Comparison of ENCODE assay signal across 23 cellular contexts in genomic region chr9:127703289-127703946, GRCh38. TPM values are rescaled to one million over a fixed set of nuclear protein-coding genes. Genes with fewer than 3 reads are reported as not detected.
DNase-seq lines count a peak whose midpoint lies in the region; ATAC-seq and TF ChIP-seq lines count a peak whose summit lies in the region.
"Had no signal": no experiment of that assay in that cellular context is flagged by ENCODE, and none has a peak within 500 bp of the region (broad histone marks: within the 10 kb centered on the region; RNA-seq: fewer than 3 reads in every experiment).

No MANE protein-coding gene starts in this region.

- H3K4me3 ChIP-seq in transverse colon (no peak overlapping the region), aorta (ENCODE audit: low read length in 2 of 2) (no peak overlapping the region)
- H3K4me3 ChIP-seq: BLaER1, GM12878 had no signal

- H3K4me1 ChIP-seq in transverse colon (peaks cover 0 to 19% (median 11%) of the 10 kb centered on the region in 4 donors), aorta (ENCODE audit: control insufficient read depth in 1 of 2, insufficient read depth in 2 of 2, low read length in 2 of 2) (no peaks in the 10 kb centered on the region)

- no peaks in the 10 kb centered on the region for H3K27me3 ChIP-seq in transverse colon
- H3K27me3 ChIP-seq in aorta (ENCODE audit: control insufficient read depth in 1 of 2, insufficient read depth in 2 of 2, low read length in 1 of 2): no peaks in the 10 kb centered on the region

- no peaks in the 10 kb centered on the region for H3K36me3 Mint-ChIP-seq in activated naive CD8-positive, alpha-beta T cell treated with anti-CD3 and anti-CD28 coated beads for 36 hours
- H3K36me3 Mint-ChIP-seq in activated naive CD8-positive, alpha-beta T cell treated with anti-CD3 and anti-CD28 coated beads, Interleukin-2, amount 50 U/mL, for 24 hours (ENCODE audit: low read depth): no peaks in the 10 kb centered on the region
- H3K36me3 Mint-ChIP-seq in effector memory CD8-positive, alpha-beta T cell (ENCODE audit: insufficient read depth): peaks cover 6% of the 10 kb centered on the region
- H3K36me3 Mint-ChIP-seq in nephron progenitor cell (ENCODE audit: low read depth): no peaks in the 10 kb centered on the region
- H3K36me3 Mint-ChIP-seq in stimulated activated effector memory CD8-positive, alpha-beta T cell treated with anti-CD3 and anti-CD28 coated beads, Interleukin-12 subunit alpha, Interleukin-12 subunit beta, amount 100 ng/mL, for 72 hours: peaks cover 7% of the 10 kb centered on the region
- H3K36me3 Mint-ChIP-seq: CD14-positive monocyte; CD8-positive, alpha-beta T cell had no signal

- no peak overlapping the region for H3K4me3 Mint-ChIP-seq in activated naive CD8-positive, alpha-beta T cell treated with anti-CD3 and anti-CD28 coated beads for 36 hours
- H3K4me3 Mint-ChIP-seq in activated naive CD8-positive, alpha-beta T cell treated with anti-CD3 and anti-CD28 coated beads, Interleukin-2, amount 50 U/mL, for 24 hours: no peak overlapping the region
- H3K4me3 Mint-ChIP-seq in effector memory CD8-positive, alpha-beta T cell: no peak overlapping the region
- H3K4me3 Mint-ChIP-seq in nephron progenitor cell: no peak overlapping the region
- H3K4me3 Mint-ChIP-seq in stimulated activated effector memory CD8-positive, alpha-beta T cell treated with anti-CD3 and anti-CD28 coated beads, Interleukin-12 subunit alpha, Interleukin-12 subunit beta, amount 100 ng/mL, for 72 hours: no peak overlapping the region
- H3K4me3 Mint-ChIP-seq: CD14-positive monocyte; CD8-positive, alpha-beta T cell; H9 had no signal

- H3K27ac ChIP-seq in transverse colon (no peak overlapping the region), aorta (ENCODE audit: low read depth in 1 of 2, low read length in 2 of 2) (no peak overlapping the region)
- H3K27ac ChIP-seq: BLaER1, HL-60 had no signal

- no peaks in the 10 kb centered on the region for H3K27me3 Mint-ChIP-seq in activated naive CD8-positive, alpha-beta T cell treated with anti-CD3 and anti-CD28 coated beads for 36 hours
- H3K27me3 Mint-ChIP-seq in activated naive CD8-positive, alpha-beta T cell treated with anti-CD3 and anti-CD28 coated beads, Interleukin-2, amount 50 U/mL, for 24 hours: no peaks in the 10 kb centered on the region
- no peaks in the 10 kb centered on the region for H3K27me3 Mint-ChIP-seq in effector memory CD8-positive, alpha-beta T cell
- H3K27me3 Mint-ChIP-seq in nephron progenitor cell (ENCODE audit: low read depth, poor library complexity): peaks cover 5% of the 10 kb centered on the region

- H3K4me1 Mint-ChIP-seq in activated naive CD8-positive, alpha-beta T cell treated with anti-CD3 and anti-CD28 coated beads for 36 hours: peaks cover 17% of the 10 kb centered on the region
- peaks cover 23% of the 10 kb centered on the region for H3K4me1 Mint-ChIP-seq in activated naive CD8-positive, alpha-beta T cell treated with anti-CD3 and anti-CD28 coated beads, Interleukin-2, amount 50 U/mL, for 24 hours
- peaks cover 19 to 25% of the 10 kb centered on the region in 2 donors for H3K4me1 Mint-ChIP-seq in effector memory CD8-positive, alpha-beta T cell (ENCODE audit: low read depth in 2 of 2)
- peaks cover 72% of the 10 kb centered on the region for H3K4me1 Mint-ChIP-seq in nephron progenitor cell
- H3K4me1 Mint-ChIP-seq in stimulated activated effector memory CD8-positive, alpha-beta T cell treated with anti-CD3 and anti-CD28 coated beads, Interleukin-12 subunit alpha, Interleukin-12 subunit beta, amount 100 ng/mL, for 72 hours: peaks cover 31% of the 10 kb centered on the region

- intact Hi-C loops in transverse colon (cut with DNase I; ENCODE audit: low total_unique reads): no loop called here
- intact Hi-C loops in aorta (cut with DNase I): loop anchor here in 1 of 2 donors (5.0 kb wide), 1 partner anchor 96 kb away; no protein-coding TSS in a partner anchor

- no peak for ATAC-seq in activated naive CD8-positive, alpha-beta T cell treated with anti-CD3 and anti-CD28 coated beads, Interleukin-2, amount 50 U/mL, for 24 hours
- no peak for ATAC-seq in effector memory CD8-positive, alpha-beta T cell (replicated peaks)
- ATAC-seq in stimulated activated effector memory CD8-positive, alpha-beta T cell treated with anti-CD3 and anti-CD28 coated beads, Interleukin-12 subunit alpha, Interleukin-12 subunit beta, amount 100 ng/mL, for 72 hours: no peak
- ATAC-seq in aorta (ENCODE audit: low FRiP score): no peak
- ATAC-seq: CD8-positive, alpha-beta T cell; GM12878 had no signal

- no peak for TF ChIP-seq EP300 in transverse colon (IDR thresholded peaks at IDR 0.05; ENCODE audit: low read depth)

- peak overlapping the region; percentile 30 for H3K27ac Mint-ChIP-seq in activated naive CD8-positive, alpha-beta T cell treated with anti-CD3 and anti-CD28 coated beads for 36 hours
- no peak overlapping the region for H3K27ac Mint-ChIP-seq in activated naive CD8-positive, alpha-beta T cell treated with anti-CD3 and anti-CD28 coated beads, Interleukin-2, amount 50 U/mL, for 24 hours
- peak overlapping the region; percentile 13 to 69 for H3K27ac Mint-ChIP-seq in effector memory CD8-positive, alpha-beta T cell
- peak overlapping the region; percentile 60 for H3K27ac Mint-ChIP-seq in nephron progenitor cell
- H3K27ac Mint-ChIP-seq in stimulated activated effector memory CD8-positive, alpha-beta T cell treated with anti-CD3 and anti-CD28 coated beads, Interleukin-12 subunit alpha, Interleukin-12 subunit beta, amount 100 ng/mL, for 72 hours: peak overlapping the region; percentile 15
- H3K27ac Mint-ChIP-seq: CD8-positive, alpha-beta T cell; H9 had no signal

- in situ Hi-C loops in transverse colon (cut with MboI; ENCODE audit: low pct_ligation_motif_present in 1 of 4, low pct_unique_long_range_greater_than_20kb in 1 of 4, low sequenced_read_pairs in 3 of 4): no loop called here

- no peak for TF ChIP-seq POLR2A in transverse colon (IDR thresholded peaks at IDR 0.05)

- no peak for DNase-seq in activated naive CD8-positive, alpha-beta T cell treated with anti-CD3 and anti-CD28 coated beads for 36 hours
- no peak for DNase-seq in activated naive CD8-positive, alpha-beta T cell treated with anti-CD3 and anti-CD28 coated beads, Interleukin-2, amount 50 U/mL, for 24 hours
- no peak for DNase-seq in effector memory CD8-positive, alpha-beta T cell
- DNase-seq in nephron progenitor cell (no peak), transverse colon (no peak), aorta (no peak), NCI-H345 (lab: John Stamatoyannopoulos, UW) (no peak)
- no peak for DNase-seq in stimulated activated effector memory CD8-positive, alpha-beta T cell treated with anti-CD3 and anti-CD28 coated beads, Interleukin-12 subunit alpha, Interleukin-12 subunit beta, amount 100 ng/mL, for 72 hours (ENCODE audit: low spot score in 2 of 2)
- DNase-seq: 8988T; Calu3; CD8-positive, alpha-beta T cell; DND-41; EL; H9 had no signal

- H3K9me3 Mint-ChIP-seq in activated naive CD8-positive, alpha-beta T cell treated with anti-CD3 and anti-CD28 coated beads for 36 hours: no peaks in the 10 kb centered on the region
- H3K9me3 Mint-ChIP-seq in activated naive CD8-positive, alpha-beta T cell treated with anti-CD3 and anti-CD28 coated beads, Interleukin-2, amount 50 U/mL, for 24 hours: no peaks in the 10 kb centered on the region
- no peaks in the 10 kb centered on the region for H3K9me3 Mint-ChIP-seq in effector memory CD8-positive, alpha-beta T cell
- H3K9me3 Mint-ChIP-seq in nephron progenitor cell: peaks cover under 1% of the 10 kb centered on the region
- H3K9me3 Mint-ChIP-seq in stimulated activated effector memory CD8-positive, alpha-beta T cell treated with anti-CD3 and anti-CD28 coated beads, Interleukin-12 subunit alpha, Interleukin-12 subunit beta, amount 100 ng/mL, for 72 hours: no peaks in the 10 kb centered on the region
- H3K9me3 Mint-ChIP-seq: CD8-positive, alpha-beta T cell; H9 had no signal

- 73 to 80% methylated on average over 7 to 9 of the region's 9 CpGs for WGBS in transverse colon (ENCODE audit: low coverage in 1 of 2), 2 donors
- WGBS in aorta, 2 donors: 70 to 74% methylated on average over 9 of the region's 9 CpGs

- H3K36me3 ChIP-seq in transverse colon (no peaks in the 10 kb centered on the region), aorta (ENCODE audit: control insufficient read depth in 1 of 2, insufficient read depth in 2 of 2, low read length in 1 of 2) (no peaks in the 10 kb centered on the region)
- H3K36me3 ChIP-seq: BLaER1 had no signal

- no peaks in the 10 kb centered on the region for H3K9me3 ChIP-seq in transverse colon
- H3K9me3 ChIP-seq in aorta (ENCODE audit: control insufficient read depth, low read length): no peaks in the 10 kb centered on the region

- TF ChIP-seq CTCF in nephron progenitor cell (IDR thresholded peaks at IDR 0.05): no peak
- no peak for TF ChIP-seq CTCF in transverse colon (IDR thresholded peaks at IDR 0.05)

RNA-seq across cellular contexts. Expression of gene CFAP157, which starts 3.4 kb away (rescaled TPM):
- total RNA-seq in activated naive CD8-positive, alpha-beta T cell treated with anti-CD3 and anti-CD28 coated beads for 36 hours: not detected
- total RNA-seq in transverse colon (not detected), aorta (under 1 TPM; 0.16 to 0.60 TPM)
- under 1 TPM in 1 of 2 donors, not detected in 1; 0.69 TPM for polyA plus RNA-seq in aorta
- total RNA-seq: A673, G401, GM12878, H1, HT1080 had no signal
- polyA plus RNA-seq: AG04450, H1 had no signal

RNA-seq across cellular contexts. Expression of gene PTRH1, which starts 12.0 kb away (rescaled TPM):
- 10 to 100 TPM; 19.7 to 21.2 TPM for total RNA-seq in activated naive CD8-positive, alpha-beta T cell treated with anti-CD3 and anti-CD28 coated beads for 36 hours
- 1 to 10 TPM; 2.4 to 9.7 (median 6.2) TPM for total RNA-seq in transverse colon
- total RNA-seq in aorta: 10 to 100 TPM in 1 of 2 donors, 1 to 10 TPM in 1; 9.8 to 12.2 TPM
- polyA plus RNA-seq in aorta: 10 to 100 TPM; 12.1 to 23.2 TPM

RNA-seq across cellular contexts. Expression of gene TTC16, which starts 12.5 kb away (rescaled TPM):
- 1 to 10 TPM; 1.3 to 1.4 TPM for total RNA-seq in activated naive CD8-positive, alpha-beta T cell treated with anti-CD3 and anti-CD28 coated beads for 36 hours
- total RNA-seq in transverse colon (not detected), aorta (under 1 TPM; 0.16 to 0.30 TPM)
- polyA plus RNA-seq in aorta: not detected
- total RNA-seq: A673, Calu3, G401, GM12878, H1, H9, HT1080 had no signal
- polyA plus RNA-seq: AG04450 had no signal

RNA-seq across cellular contexts. Expression of gene TOR2A, which starts 31.7 kb away (rescaled TPM):
- 10 to 100 TPM; 17.7 to 18.1 TPM for total RNA-seq in activated naive CD8-positive, alpha-beta T cell treated with anti-CD3 and anti-CD28 coated beads for 36 hours
- 100 to 1,000 TPM in 1 of 4 donors, 10 to 100 TPM in 3; 31.4 to 126 (median 48.1) TPM for total RNA-seq in transverse colon
- 1 to 10 TPM; 5.8 to 8.0 TPM for total RNA-seq in aorta
- polyA plus RNA-seq in aorta: 10 to 100 TPM in 1 of 2 donors, 1 to 10 TPM in 1; 4.5 to 12.7 TPM
